1 cellular context compared by ENCODE assay signal in genomic region chr7:75650671-75651070, GRCh38.
TF ChIP-seq lines count a peak whose summit lies in the region.

No MANE protein-coding gene starts in this region.

TF ChIP-seq in K562, 482 proteins besides CTCF, POLR2A, EP300 and RAD21 (continued from another document):
- TF ChIP-seq CEBPZ (IDR thresholded peaks at IDR 0.05; ENCODE audit: borderline replicate concordance, low read depth, low read length) = no peak
- TF ChIP-seq MTA2 (IDR thresholded peaks at IDR 0.05; ENCODE audit: low read depth) = no peak
- TF ChIP-seq, protein P1, sequence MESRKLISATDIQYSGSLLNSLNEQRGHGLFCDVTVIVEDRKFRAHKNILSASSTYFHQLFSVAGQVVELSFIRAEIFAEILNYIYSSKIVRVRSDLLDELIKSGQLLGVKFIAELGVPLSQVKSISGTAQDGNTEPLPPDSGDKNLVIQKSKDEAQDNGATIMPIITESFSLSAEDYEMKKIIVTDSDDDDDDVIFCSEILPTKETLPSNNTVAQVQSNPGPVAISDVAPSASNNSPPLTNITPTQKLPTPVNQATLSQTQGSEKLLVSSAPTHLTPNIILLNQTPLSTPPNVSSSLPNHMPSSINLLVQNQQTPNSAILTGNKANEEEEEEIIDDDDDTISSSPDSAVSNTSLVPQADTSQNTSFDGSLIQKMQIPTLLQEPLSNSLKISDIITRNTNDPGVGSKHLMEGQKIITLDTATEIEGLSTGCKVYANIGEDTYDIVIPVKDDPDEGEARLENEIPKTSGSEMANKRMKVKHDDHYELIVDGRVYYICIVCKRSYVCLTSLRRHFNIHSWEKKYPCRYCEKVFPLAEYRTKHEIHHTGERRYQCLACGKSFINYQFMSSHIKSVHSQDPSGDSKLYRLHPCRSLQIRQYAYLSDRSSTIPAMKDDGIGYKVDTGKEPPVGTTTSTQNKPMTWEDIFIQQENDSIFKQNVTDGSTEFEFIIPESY (CRISPR knock-in tag; IDR thresholded peaks at IDR 0.05) = no peak
- TF ChIP-seq, protein P2, sequence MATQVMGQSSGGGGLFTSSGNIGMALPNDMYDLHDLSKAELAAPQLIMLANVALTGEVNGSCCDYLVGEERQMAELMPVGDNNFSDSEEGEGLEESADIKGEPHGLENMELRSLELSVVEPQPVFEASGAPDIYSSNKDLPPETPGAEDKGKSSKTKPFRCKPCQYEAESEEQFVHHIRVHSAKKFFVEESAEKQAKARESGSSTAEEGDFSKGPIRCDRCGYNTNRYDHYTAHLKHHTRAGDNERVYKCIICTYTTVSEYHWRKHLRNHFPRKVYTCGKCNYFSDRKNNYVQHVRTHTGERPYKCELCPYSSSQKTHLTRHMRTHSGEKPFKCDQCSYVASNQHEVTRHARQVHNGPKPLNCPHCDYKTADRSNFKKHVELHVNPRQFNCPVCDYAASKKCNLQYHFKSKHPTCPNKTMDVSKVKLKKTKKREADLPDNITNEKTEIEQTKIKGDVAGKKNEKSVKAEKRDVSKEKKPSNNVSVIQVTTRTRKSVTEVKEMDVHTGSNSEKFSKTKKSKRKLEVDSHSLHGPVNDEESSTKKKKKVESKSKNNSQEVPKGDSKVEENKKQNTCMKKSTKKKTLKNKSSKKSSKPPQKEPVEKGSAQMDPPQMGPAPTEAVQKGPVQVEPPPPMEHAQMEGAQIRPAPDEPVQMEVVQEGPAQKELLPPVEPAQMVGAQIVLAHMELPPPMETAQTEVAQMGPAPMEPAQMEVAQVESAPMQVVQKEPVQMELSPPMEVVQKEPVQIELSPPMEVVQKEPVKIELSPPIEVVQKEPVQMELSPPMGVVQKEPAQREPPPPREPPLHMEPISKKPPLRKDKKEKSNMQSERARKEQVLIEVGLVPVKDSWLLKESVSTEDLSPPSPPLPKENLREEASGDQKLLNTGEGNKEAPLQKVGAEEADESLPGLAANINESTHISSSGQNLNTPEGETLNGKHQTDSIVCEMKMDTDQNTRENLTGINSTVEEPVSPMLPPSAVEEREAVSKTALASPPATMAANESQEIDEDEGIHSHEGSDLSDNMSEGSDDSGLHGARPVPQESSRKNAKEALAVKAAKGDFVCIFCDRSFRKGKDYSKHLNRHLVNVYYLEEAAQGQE (CRISPR knock-in tag; IDR thresholded peaks at IDR 0.05; ENCODE audit: low read depth) = no peak
- TF ChIP-seq CBX1 (IDR thresholded peaks at IDR 0.05; ENCODE audit: low read depth) = no peak
- TF ChIP-seq OTX1 (CRISPR knock-in tag; IDR thresholded peaks at IDR 0.05) = no peak
TF ChIP-seq in K562: peak in this region for 0.
